Comparison of ENCODE assay signal across 28 cellular contexts in genomic region chr7:9874182-9874581, GRCh38.
"Had no signal": no experiment of that assay in that cellular context is flagged by ENCODE, and none has a peak within 500 bp of the region (broad histone marks: within the 10 kb centered on the region; RNA-seq: fewer than 3 reads in every experiment).

No MANE protein-coding gene starts in this region.

- H3K36me3 ChIP-seq: colonic mucosa, esophagus muscularis mucosa, esophagus squamous epithelium, gastrocnemius medialis, gastroesophageal sphincter, heart left ventricle had no signal

- ATAC-seq: effector memory CD8-positive, alpha-beta T cell; esophagus mucosa; foreskin keratinocyte; gastrocnemius medialis; gastroesophageal sphincter; heart left ventricle had no signal

- H3K27me3 Mint-ChIP-seq: dendritic cell treated with granulocyte-macrophage colony-stimulating factor and Interleukin-4, amounts not matched to agents 40 ng/mL and 50 ng/mL, for 4 days; effector memory CD8-positive, alpha-beta T cell had no signal

- H3K4me3 ChIP-seq: colonic mucosa, coronary artery, dorsolateral prefrontal cortex, esophagus muscularis mucosa, esophagus squamous epithelium, gastrocnemius medialis, gastroesophageal sphincter, heart left ventricle had no signal

- H3K4me1 Mint-ChIP-seq: endodermal cell had no signal

- H3K27ac ChIP-seq: colonic mucosa, coronary artery, dorsolateral prefrontal cortex, epithelial cell of prostate, esophagus muscularis mucosa, esophagus squamous epithelium, foreskin keratinocyte, gastrocnemius medialis, gastroesophageal sphincter, heart left ventricle had no signal

- DNase-seq: colonic mucosa; cortex of kidney; dermis blood vessel endothelial cell; dorsolateral prefrontal cortex; effector CD4-positive, alpha-beta T cell; effector CD8-positive, alpha-beta T cell; effector memory CD4-positive, alpha-beta T cell; effector memory CD8-positive, alpha-beta T cell; endodermal cell; erythroblast; esophagus squamous epithelium; foreskin fibroblast; foreskin keratinocyte; foreskin melanocyte; gastrocnemius medialis; glutamatergic neuron; head of caudate nucleus; heart left ventricle had no signal

- H3K9me3 ChIP-seq: colonic mucosa, esophagus muscularis mucosa, esophagus squamous epithelium, gastrocnemius medialis, gastroesophageal sphincter had no signal

- H3K27me3 ChIP-seq: colonic mucosa, dorsolateral prefrontal cortex, esophagus muscularis mucosa, esophagus squamous epithelium, foreskin keratinocyte, gastrocnemius medialis, gastroesophageal sphincter, heart left ventricle had no signal

- H3K27ac Mint-ChIP-seq: dendritic cell treated with granulocyte-macrophage colony-stimulating factor and Interleukin-4, amounts not matched to agents 40 ng/mL and 50 ng/mL, for 4 days; effector memory CD8-positive, alpha-beta T cell; endodermal cell had no signal

- H3K4me1 ChIP-seq: colonic mucosa, esophagus muscularis mucosa, esophagus squamous epithelium, foreskin keratinocyte, gastrocnemius medialis, gastroesophageal sphincter, heart left ventricle had no signal

- FAIRE-seq: colon, endometrium, endothelial cell of umbilical vein, frontal cortex had no signal

- H3K4me3 Mint-ChIP-seq: dendritic cell treated with granulocyte-macrophage colony-stimulating factor and Interleukin-4, amounts not matched to agents 40 ng/mL and 50 ng/mL, for 4 days; effector memory CD8-positive, alpha-beta T cell; endodermal cell had no signal

- H3K9me3 Mint-ChIP-seq: endodermal cell had no signal
